ENCODE assay signal across 35 cellular contexts in genomic region chr2:214782671-214783070, GRCh38.
"Had no signal": no experiment of that assay in that cellular context is flagged by ENCODE, and none has a peak within 500 bp of the region (broad histone marks: within the 10 kb centered on the region; RNA-seq: fewer than 3 reads in every experiment).

No MANE protein-coding gene starts in this region.

- DNase-seq: activated B cell treated with CpG ODN at 0.5 μM for 24 hours; activated CD4-positive, alpha-beta T cell treated with anti-CD3 and anti-CD28 coated beads for 48 hours; activated CD4-positive, alpha-beta T cell treated with anti-CD3 and anti-CD28 coated beads, Interleukin-2, amount 50 U/mL, for 1 hour; activated CD4-positive, alpha-beta T cell treated with anti-CD3 and anti-CD28 coated beads, Interleukin-2, amount 50 U/mL, for 48 hours; activated CD8-positive, alpha-beta memory T cell treated with anti-CD3 and anti-CD28 coated beads for 24 hours; activated CD8-positive, alpha-beta T cell treated with anti-CD3 and anti-CD28 coated beads for 36 hours; activated effector memory CD4-positive, alpha-beta T cell treated with anti-CD3 and anti-CD28 coated beads, Interleukin-2, amount 50 U/mL, for 16 hours; activated naive CD4-positive, alpha-beta T cell treated with anti-CD3 and anti-CD28 coated beads for 36 hours; activated naive CD8-positive, alpha-beta T cell treated with anti-CD3 and anti-CD28 coated beads for 36 hours; activated naive CD8-positive, alpha-beta T cell treated with anti-CD3 and anti-CD28 coated beads, Interleukin-2, amount 50 U/mL, for 24 hours; activated T-cell treated with anti-CD3 and anti-CD28 coated beads, Interleukin-2, amount 50 U/mL, for 4 hours; adrenal gland; amygdala; aorta; body of pancreas; caudate nucleus; cortex of kidney; dorsolateral prefrontal cortex; effector memory CD4-positive, alpha-beta T cell; endodermal cell; erythroblast; foreskin melanocyte; heart right ventricle; T-helper 1 cell; T-helper 17 cell; T1000; WERI-Rb-1 had no signal

- H3K9me3 ChIP-seq: adrenal gland, body of pancreas had no signal

- H3K27ac Mint-ChIP-seq: activated B cell treated with CpG ODN at 0.5 μM for 24 hours; activated CD8-positive, alpha-beta T cell treated with anti-CD3 and anti-CD28 coated beads for 36 hours; activated naive CD4-positive, alpha-beta T cell treated with anti-CD3 and anti-CD28 coated beads for 36 hours; activated naive CD4-positive, alpha-beta T cell treated with anti-CD3 and anti-CD28 coated beads, Interleukin-2, amount 50 U/mL, for 24 hours; activated naive CD8-positive, alpha-beta T cell treated with anti-CD3 and anti-CD28 coated beads for 36 hours; activated naive CD8-positive, alpha-beta T cell treated with anti-CD3 and anti-CD28 coated beads, Interleukin-2, amount 50 U/mL, for 24 hours; activated T-helper 1 cell treated with anti-CD3 and anti-CD28 coated beads, Interleukin-12 subunit alpha, Interleukin-12 subunit beta, Interleukin-2, Interleukin-4 antibody, amounts not matched to agents 30 ng/mL and 10 ng/mL and 1 ng/mL, durations not matched to agents 14 hours and 24 hours and 36 hours; activated T-helper 2 cell treated with anti-CD3 and anti-CD28 coated beads, Interferon-gamma antibody, Interleukin-2, Interleukin-4, amounts not matched to agents 10 μg/mL and 5 μg/mL and 100 μg/mL, durations not matched to agents 14 hours and 24 hours and 36 hours; endodermal cell; T-helper 17 cell; T-helper 2 cell treated with Interferon-gamma antibody and Interleukin-4, amounts not matched to agents 5 μg/mL and 100 μg/mL, for 36 hours had no signal

- H3K36me3 ChIP-seq: adrenal gland had no signal

- H3K4me3 Mint-ChIP-seq: activated B cell treated with CpG ODN at 0.5 μM for 24 hours; activated CD8-positive, alpha-beta T cell treated with anti-CD3 and anti-CD28 coated beads for 36 hours; activated naive CD4-positive, alpha-beta T cell treated with anti-CD3 and anti-CD28 coated beads for 36 hours; activated naive CD4-positive, alpha-beta T cell treated with anti-CD3 and anti-CD28 coated beads, Interleukin-2, amount 50 U/mL, for 24 hours; activated naive CD8-positive, alpha-beta T cell treated with anti-CD3 and anti-CD28 coated beads for 36 hours; activated naive CD8-positive, alpha-beta T cell treated with anti-CD3 and anti-CD28 coated beads, Interleukin-2, amount 50 U/mL, for 24 hours; activated T-cell treated with anti-CD3 and anti-CD28 coated beads, Interleukin-2, amount 50 U/mL, for 4 hours; activated T-helper 1 cell treated with anti-CD3 and anti-CD28 coated beads, Interleukin-12 subunit alpha, Interleukin-12 subunit beta, Interleukin-2, Interleukin-4 antibody, amounts not matched to agents 30 ng/mL and 10 ng/mL and 1 ng/mL, durations not matched to agents 14 hours and 24 hours and 36 hours; endodermal cell; T-helper 17 cell; T-helper 2 cell treated with Interferon-gamma antibody and Interleukin-4, amounts not matched to agents 5 μg/mL and 100 μg/mL, for 36 hours had no signal

- FAIRE-seq: colon had no signal

- H3K27me3 Mint-ChIP-seq: activated B cell treated with CpG ODN at 0.5 μM for 24 hours; activated CD8-positive, alpha-beta T cell treated with anti-CD3 and anti-CD28 coated beads for 36 hours; activated naive CD4-positive, alpha-beta T cell treated with anti-CD3 and anti-CD28 coated beads, Interleukin-2, amount 50 U/mL, for 24 hours; activated naive CD8-positive, alpha-beta T cell treated with anti-CD3 and anti-CD28 coated beads for 36 hours; activated naive CD8-positive, alpha-beta T cell treated with anti-CD3 and anti-CD28 coated beads, Interleukin-2, amount 50 U/mL, for 24 hours; T-helper 17 cell had no signal

- ATAC-seq: activated CD4-positive, CD25-positive, alpha-beta regulatory T cell treated with anti-CD3 and anti-CD28 coated beads, Interleukin-2, amount 50 U/mL, for 24 hours; activated CD8-positive, alpha-beta T cell treated with anti-CD3 and anti-CD28 coated beads for 36 hours; activated naive CD8-positive, alpha-beta T cell treated with anti-CD3 and anti-CD28 coated beads, Interleukin-2, amount 50 U/mL, for 24 hours; activated T-cell treated with anti-CD3 and anti-CD28 coated beads, Interleukin-2, amount 50 U/mL, for 4 hours; body of pancreas; gastroesophageal sphincter; heart right ventricle; T-helper 17 cell had no signal

- H3K4me1 ChIP-seq: adrenal gland, body of pancreas, esophagus muscularis mucosa, gastroesophageal sphincter, heart right ventricle had no signal

- H3K27ac ChIP-seq: adrenal gland, body of pancreas, dorsolateral prefrontal cortex, esophagus muscularis mucosa, gastroesophageal sphincter, heart right ventricle, WERI-Rb-1 had no signal

- H3K27me3 ChIP-seq: adrenal gland, body of pancreas, dorsolateral prefrontal cortex, esophagus muscularis mucosa, gastroesophageal sphincter, heart right ventricle had no signal

- H3K4me3 ChIP-seq: adrenal gland, body of pancreas, dorsolateral prefrontal cortex, esophagus muscularis mucosa, gastroesophageal sphincter, heart right ventricle had no signal

- H3K4me1 Mint-ChIP-seq: activated B cell treated with CpG ODN at 0.5 μM for 24 hours; activated naive CD4-positive, alpha-beta T cell treated with anti-CD3 and anti-CD28 coated beads, Interleukin-2, amount 50 U/mL, for 24 hours; activated naive CD8-positive, alpha-beta T cell treated with anti-CD3 and anti-CD28 coated beads for 36 hours; activated naive CD8-positive, alpha-beta T cell treated with anti-CD3 and anti-CD28 coated beads, Interleukin-2, amount 50 U/mL, for 24 hours; T-helper 17 cell had no signal
